ENCODE assay signal across 8 cellular contexts in genomic region chr7:98836811-98837631, GRCh38. TPM values are rescaled to one million over a fixed set of nuclear protein-coding genes. Genes with fewer than 3 reads are reported as not detected.
A peak's percentile ranks its signal among the peaks of the same experiment; 100 is the strongest.
DNase-seq lines count a peak whose midpoint lies in the region; ATAC-seq and TF ChIP-seq lines count a peak whose summit lies in the region.

No MANE protein-coding gene starts in this region.

- DNase-seq in activated T-cell treated with anti-CD3 and anti-CD28 coated beads for 48 hours (ENCODE audit: low read depth) (peak; percentile 23), activated T-cell treated with anti-CD3 and anti-CD28 coated beads for 4 hours (no peak), NAMALWA (ENCODE audit: low spot score) (peak; percentile 59), SW480 (ENCODE audit: low spot score) (peak; percentile 73), heart left ventricle (peak in 1 of 5 donors; percentile 32), stomach (peak; percentile 45)
- no peak for DNase-seq in effector memory CD4-positive, alpha-beta T cell

- no peak for TF ChIP-seq EP300 in stomach (IDR thresholded peaks at IDR 0.05)

- H3K36me3 ChIP-seq in heart left ventricle (no peaks in the 10 kb centered on the region), stomach (no peaks in the 10 kb centered on the region)
- H3K36me3 ChIP-seq in effector memory CD4-positive, alpha-beta T cell (ENCODE audit: control insufficient read depth, insufficient read depth, low read length) = no peaks in the 10 kb centered on the region

- ATAC-seq in heart left ventricle (peak in 2 of 4 donors; percentile 42 to 51), HG03457 (IDR thresholded peaks at IDR 0.05; ENCODE audit: unreplicated experiment) (no peak)

- 32 to 40% (median 34%) methylated on average over 10 of the region's 10 CpGs for WGBS in heart left ventricle, 4 donors
- WGBS in stomach, 5 donors = 22 to 32% (median 29%) methylated on average over 10 of the region's 10 CpGs

- H3K27ac ChIP-seq in heart left ventricle = no peak overlapping the region
- H3K27ac ChIP-seq in stomach = no peak overlapping the region
- no peak overlapping the region for H3K27ac ChIP-seq in effector memory CD4-positive, alpha-beta T cell (ENCODE audit: insufficient read depth, low read length, poor library complexity, severe bottlenecking)

- TF ChIP-seq POLR2A in heart left ventricle (IDR thresholded peaks at IDR 0.05) (no peak), stomach (IDR thresholded peaks at IDR 0.05) (no peak)

- peaks cover 0 to 4% (median 0%) of the 10 kb centered on the region in 12 donors for H3K4me1 ChIP-seq in heart left ventricle
- H3K4me1 ChIP-seq in stomach = peaks cover 0 to 7% (median 4%) of the 10 kb centered on the region in 4 donors
- H3K4me1 ChIP-seq in effector memory CD4-positive, alpha-beta T cell (ENCODE audit: control insufficient read depth, insufficient read depth, low read length, poor library complexity, severe bottlenecking) = no peaks in the 10 kb centered on the region

- no peak overlapping the region for H3K4me3 ChIP-seq in heart left ventricle
- no peak overlapping the region for H3K4me3 ChIP-seq in stomach
- no peak overlapping the region for H3K4me3 ChIP-seq in effector memory CD4-positive, alpha-beta T cell (ENCODE audit: insufficient read depth, low read depth, low read length, poor library complexity, severe bottlenecking)

- H3K27me3 ChIP-seq in heart left ventricle = peaks cover 0 to 12% (median 0%) of the 10 kb centered on the region in 9 donors
- peaks cover 0 to 40% (median 0%) of the 10 kb centered on the region in 3 donors for H3K27me3 ChIP-seq in stomach
- no peaks in the 10 kb centered on the region for H3K27me3 ChIP-seq in effector memory CD4-positive, alpha-beta T cell (replicated peaks; ENCODE audit: control insufficient read depth, insufficient read depth, low read length, poor library complexity, severe bottlenecking)

- TF ChIP-seq CTCF in heart left ventricle (IDR thresholded peaks at IDR 0.05) = peak; percentile 40 to 62 (median 54)
- peak in 5 of 7 experiments; percentile 8 to 31 (median 27) for TF ChIP-seq CTCF in stomach (IDR thresholded peaks at IDR 0.05)

- H3K9me3 ChIP-seq in heart left ventricle = no peaks in the 10 kb centered on the region
- H3K9me3 ChIP-seq in stomach = no peaks in the 10 kb centered on the region
- no peaks in the 10 kb centered on the region for H3K9me3 ChIP-seq in effector memory CD4-positive, alpha-beta T cell (ENCODE audit: control insufficient read depth, low read length)

- intact Hi-C loops in heart left ventricle (cut with DNase I) = loop anchor here in 5 of 10 donors (1.0 to 10.0 kb wide), 5 partner anchors 60 to 552 kb away; partner anchors contain the start of gene BRI3 (in 1 of the 5)
- intact Hi-C loops in stomach (cut with DNase I; ENCODE audit: low total_unique reads) = no loop called here

RNA-seq across cellular contexts. Expression of gene TMEM130, which starts 32.8 kb away (rescaled TPM):
- total RNA-seq in heart left ventricle (under 1 TPM in 3 of 9 donors, not detected in 6; 0.13 to 0.77 (median 0.27) TPM), stomach (1 to 10 TPM in 2 of 5 donors, under 1 TPM in 1, not detected in 2; 0.29 to 4.1 (median 1.8) TPM)
- polyA plus RNA-seq in heart left ventricle (under 1 TPM in 1 of 2 donors, not detected in 1; 0.11 TPM), stomach (under 1 TPM in 2 of 3 donors, not detected in 1; 0.37 to 0.63 TPM)

RNA-seq across cellular contexts. Expression of gene TRRAP, which starts 41.3 kb away (rescaled TPM):
- total RNA-seq in heart left ventricle (10 to 100 TPM; 13.0 to 29.6 (median 21.7) TPM), stomach (10 to 100 TPM in 4 of 5 donors, 1 to 10 TPM in 1; 9.9 to 38.0 (median 23.5) TPM)
- polyA plus RNA-seq in heart left ventricle (10 to 100 TPM in 1 of 2 donors, 1 to 10 TPM in 1; 9.2 to 10.1 TPM), stomach (1 to 10 TPM; 4.3 to 6.0 (median 4.7) TPM)

Comparison
In these comparisons a context has a peak if more than half of its experiments do, and no peak if none do; other contexts are left out.
1. DNase-seq: peak in activated T-cell treated with anti-CD3 and anti-CD28 coated beads for 48 hours (single experiment), NAMALWA (single experiment), SW480 (single experiment) and stomach (single experiment); none in activated T-cell treated with anti-CD3 and anti-CD28 coated beads for 4 hours (single experiment) and effector memory CD4-positive, alpha-beta T cell (0 of 3).